Comparison of ENCODE assay signal across 15 cellular contexts in genomic region chr18:62282188-62282629, GRCh38. TPM values are rescaled to one million over a fixed set of nuclear protein-coding genes. Genes with fewer than 3 reads are reported as not detected.
A peak's percentile ranks its signal among the peaks of the same experiment; 100 is the strongest.
DNase-seq lines count a peak whose midpoint lies in the region; ATAC-seq and TF ChIP-seq lines count a peak whose summit lies in the region.
"Had no signal": no experiment of that assay in that cellular context is flagged by ENCODE, and none has a peak within 500 bp of the region (broad histone marks: within the 10 kb centered on the region; RNA-seq: fewer than 3 reads in every experiment).

No MANE protein-coding gene starts in this region.

- CTCF ChIA-PET in activated naive CD4-positive, alpha-beta T cell treated with anti-CD3 and anti-CD28 coated beads, Interleukin-2, amount 10 ng/mL, durations not matched to agents 7 days and 5 days (lab: Charles Lee): interaction anchor here (1.0 kb wide), 1 partner anchor 32 kb away, joined by 3 read pairs; no protein-coding TSS in a partner anchor

- peaks cover 29% of the 10 kb centered on the region for H3K4me1 Mint-ChIP-seq in activated naive CD4-positive, alpha-beta T cell treated with anti-CD3 and anti-CD28 coated beads, Interleukin-2, amount 50 U/mL, for 24 hours
- peaks cover 5% of the 10 kb centered on the region for H3K4me1 Mint-ChIP-seq in activated naive CD4-positive, alpha-beta T cell treated with anti-CD3 and anti-CD28 coated beads, Interleukin-2, amount 10 ng/mL, durations not matched to agents 7 days and 5 days
- H3K4me1 Mint-ChIP-seq in stimulated activated naive CD8-positive, alpha-beta T cell treated with anti-CD3 and anti-CD28 coated beads, Interleukin-15, Interleukin-2, amounts not matched to agents 100 ng/mL and 50 ng/mL, for 24 hours (ENCODE audit: low read depth): peaks cover 42% of the 10 kb centered on the region

- H3K9me3 ChIP-seq in Peyer's patch: no peaks in the 10 kb centered on the region
- H3K9me3 ChIP-seq: BLaER1 treated with 17β-estradiol and CSF1 and Interleukin-3, amounts not matched to agents 10 nM and 100 nM; psoas muscle; tibial nerve had no signal

- no peak overlapping the region for H3K4me3 ChIP-seq in Peyer's patch
- H3K4me3 ChIP-seq: BLaER1 treated with 17β-estradiol and CSF1 and Interleukin-3, amounts not matched to agents 10 nM and 100 nM; cardiac muscle cell; psoas muscle; tibial nerve had no signal

- peaks cover 0 to 3% (median 0%) of the 10 kb centered on the region in 4 donors for H3K4me1 ChIP-seq in Peyer's patch
- H3K4me1 ChIP-seq: psoas muscle had no signal

- no peaks in the 10 kb centered on the region for H3K27me3 ChIP-seq in Peyer's patch
- H3K27me3 ChIP-seq: BLaER1 treated with 17β-estradiol and CSF1 and Interleukin-3, amounts not matched to agents 10 nM and 100 nM; cardiac muscle cell; tibial nerve had no signal

- peaks cover 0 to 40% (median 3%) of the 10 kb centered on the region in 3 donors for H3K36me3 ChIP-seq in Peyer's patch

- DNase-seq in activated naive CD4-positive, alpha-beta T cell treated with anti-CD3 and anti-CD28 coated beads, Interleukin-2, amount 10 ng/mL, durations not matched to agents 7 days and 5 days: no peak
- DNase-seq in fibroblast of peridontal ligament (ENCODE audit: extremely low read depth): peak; percentile 87
- DNase-seq in Peyer's patch: no peak
- DNase-seq: activated CD4-positive, alpha-beta T cell treated with anti-CD3 and anti-CD28 coated beads, Interleukin-2, amount 50 U/mL, for 4 hours; GF-D8; NCI-H187 treated with DMSO at 0.1 percent for 48 hours; psoas muscle had no signal

- TF ChIP-seq POLR2A in Peyer's patch (IDR thresholded peaks at IDR 0.05): no peak

- peaks cover 20% of the 10 kb centered on the region for H3K36me3 Mint-ChIP-seq in activated naive CD4-positive, alpha-beta T cell treated with anti-CD3 and anti-CD28 coated beads, Interleukin-2, amount 50 U/mL, for 24 hours
- H3K36me3 Mint-ChIP-seq in activated naive CD4-positive, alpha-beta T cell treated with anti-CD3 and anti-CD28 coated beads, Interleukin-2, amount 10 ng/mL, durations not matched to agents 7 days and 5 days: peaks cover 49% of the 10 kb centered on the region
- H3K36me3 Mint-ChIP-seq in stimulated activated naive CD8-positive, alpha-beta T cell treated with anti-CD3 and anti-CD28 coated beads, Interleukin-15, Interleukin-2, amounts not matched to agents 100 ng/mL and 50 ng/mL, for 24 hours (ENCODE audit: low read depth): peaks cover 64% of the 10 kb centered on the region

- H3K4me3 Mint-ChIP-seq in activated naive CD4-positive, alpha-beta T cell treated with anti-CD3 and anti-CD28 coated beads, Interleukin-2, amount 50 U/mL, for 24 hours: no peak overlapping the region
- H3K4me3 Mint-ChIP-seq in activated naive CD4-positive, alpha-beta T cell treated with anti-CD3 and anti-CD28 coated beads, Interleukin-2, amount 10 ng/mL, durations not matched to agents 7 days and 5 days: no peak overlapping the region
- peak overlapping the region; percentile 23 for H3K4me3 Mint-ChIP-seq in stimulated activated naive CD8-positive, alpha-beta T cell treated with anti-CD3 and anti-CD28 coated beads, Interleukin-15, Interleukin-2, amounts not matched to agents 100 ng/mL and 50 ng/mL, for 24 hours

- no peaks in the 10 kb centered on the region for H3K9me3 Mint-ChIP-seq in activated naive CD4-positive, alpha-beta T cell treated with anti-CD3 and anti-CD28 coated beads, Interleukin-2, amount 50 U/mL, for 24 hours
- H3K9me3 Mint-ChIP-seq in activated naive CD4-positive, alpha-beta T cell treated with anti-CD3 and anti-CD28 coated beads, Interleukin-2, amount 10 ng/mL, durations not matched to agents 7 days and 5 days: no peaks in the 10 kb centered on the region
- no peaks in the 10 kb centered on the region for H3K9me3 Mint-ChIP-seq in stimulated activated naive CD8-positive, alpha-beta T cell treated with anti-CD3 and anti-CD28 coated beads, Interleukin-15, Interleukin-2, amounts not matched to agents 100 ng/mL and 50 ng/mL, for 24 hours

- ATAC-seq in SK-N-SH treated with all-trans-retinoic acid at 6 μM for 48 hours: peak; percentile 86
- no peak for ATAC-seq in HG03139 (IDR thresholded peaks at IDR 0.05; ENCODE audit: unreplicated experiment)
- ATAC-seq in GM21723 (IDR thresholded peaks at IDR 0.05; ENCODE audit: unreplicated experiment): no peak
- ATAC-seq: psoas muscle had no signal

- H3K27me3 Mint-ChIP-seq in activated naive CD4-positive, alpha-beta T cell treated with anti-CD3 and anti-CD28 coated beads, Interleukin-2, amount 50 U/mL, for 24 hours: no peaks in the 10 kb centered on the region
- no peaks in the 10 kb centered on the region for H3K27me3 Mint-ChIP-seq in activated naive CD4-positive, alpha-beta T cell treated with anti-CD3 and anti-CD28 coated beads, Interleukin-2, amount 10 ng/mL, durations not matched to agents 7 days and 5 days
- no peaks in the 10 kb centered on the region for H3K27me3 Mint-ChIP-seq in stimulated activated naive CD8-positive, alpha-beta T cell treated with anti-CD3 and anti-CD28 coated beads, Interleukin-15, Interleukin-2, amounts not matched to agents 100 ng/mL and 50 ng/mL, for 24 hours

- TF ChIP-seq CTCF in Peyer's patch (IDR thresholded peaks at IDR 0.05): no peak

- no peak overlapping the region for H3K27ac ChIP-seq in Peyer's patch
- H3K27ac ChIP-seq: cardiac muscle cell, psoas muscle had no signal

- H3K27ac Mint-ChIP-seq in activated naive CD4-positive, alpha-beta T cell treated with anti-CD3 and anti-CD28 coated beads, Interleukin-2, amount 50 U/mL, for 24 hours: peak overlapping the region; percentile 55
- H3K27ac Mint-ChIP-seq in activated naive CD4-positive, alpha-beta T cell treated with anti-CD3 and anti-CD28 coated beads, Interleukin-2, amount 10 ng/mL, durations not matched to agents 7 days and 5 days: no peak overlapping the region
- H3K27ac Mint-ChIP-seq in stimulated activated naive CD8-positive, alpha-beta T cell treated with anti-CD3 and anti-CD28 coated beads, Interleukin-15, Interleukin-2, amounts not matched to agents 100 ng/mL and 50 ng/mL, for 24 hours: peak overlapping the region; percentile 55

TF ChIP-seq in SK-N-SH treated with all-trans-retinoic acid at 6 μM for 48 hours, 23 proteins besides CTCF, POLR2A, EP300 and RAD21:
- TF ChIP-seq TSHZ2 (CRISPR knock-in tag; IDR thresholded peaks at IDR 0.05) (no peak), ZNF565 (CRISPR knock-in tag; conservative IDR thresholded peaks at IDR 0.05; ENCODE audit: low read depth) (no peak), ARNTL (CRISPR knock-in tag; IDR thresholded peaks at IDR 0.05; ENCODE audit: borderline replicate concordance, low read depth) (no peak), TCF4 (CRISPR knock-in tag; IDR thresholded peaks at IDR 0.05; ENCODE audit: borderline replicate concordance) (no peak), BACH2 (CRISPR knock-in tag; IDR thresholded peaks at IDR 0.05; ENCODE audit: borderline replicate concordance) (no peak), ISL1 (CRISPR knock-in tag; IDR thresholded peaks at IDR 0.05) (no peak)

RNA-seq across cellular contexts. Expression of gene TNFRSF11A, which starts 42.9 kb away (rescaled TPM):
- 10 to 100 TPM; 29.6 to 64.6 (median 43.1) TPM for total RNA-seq in Peyer's patch
